Comparison of ENCODE assay signal across 1 cellular context in the genomic region with DNA sequence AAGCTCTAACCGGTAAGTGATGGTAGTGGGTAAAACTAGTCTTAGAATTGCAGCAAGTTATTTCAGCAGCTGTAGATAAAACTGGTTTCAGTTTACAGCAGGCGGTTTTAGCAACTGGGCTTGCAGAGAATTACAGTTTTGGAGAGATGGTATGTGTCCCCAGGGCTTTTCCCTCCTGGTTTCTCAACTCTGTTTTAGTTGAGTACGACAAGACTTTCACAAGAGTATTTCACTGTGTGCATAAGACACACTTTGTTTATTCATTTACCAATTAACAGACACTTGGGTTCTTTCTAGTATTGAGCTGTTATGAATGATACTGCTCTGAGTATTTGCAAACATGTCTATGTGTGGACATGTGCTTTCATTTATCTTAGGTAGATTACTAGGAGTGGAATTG.
TF ChIP-seq lines count a peak whose summit lies in the region.

No MANE protein-coding gene starts in this region.

TF ChIP-seq in IMR-90, 13 proteins besides CTCF, POLR2A, EP300 and RAD21 (continued from another document):
- TF ChIP-seq FOS (IDR thresholded peaks at IDR 0.05; ENCODE audit: low read depth, low read length) (no peak), MAFK (IDR thresholded peaks at IDR 0.05; ENCODE audit: low read depth, low read length) (no peak)
- TF ChIP-seq, protein P1, sequence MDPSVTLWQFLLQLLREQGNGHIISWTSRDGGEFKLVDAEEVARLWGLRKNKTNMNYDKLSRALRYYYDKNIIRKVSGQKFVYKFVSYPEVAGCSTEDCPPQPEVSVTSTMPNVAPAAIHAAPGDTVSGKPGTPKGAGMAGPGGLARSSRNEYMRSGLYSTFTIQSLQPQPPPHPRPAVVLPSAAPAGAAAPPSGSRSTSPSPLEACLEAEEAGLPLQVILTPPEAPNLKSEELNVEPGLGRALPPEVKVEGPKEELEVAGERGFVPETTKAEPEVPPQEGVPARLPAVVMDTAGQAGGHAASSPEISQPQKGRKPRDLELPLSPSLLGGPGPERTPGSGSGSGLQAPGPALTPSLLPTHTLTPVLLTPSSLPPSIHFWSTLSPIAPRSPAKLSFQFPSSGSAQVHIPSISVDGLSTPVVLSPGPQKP (IDR thresholded peaks at IDR 0.05; ENCODE audit: borderline replicate concordance, low read depth, low read length), result no peak
